ENCODE assay signal across 16 cellular contexts in genomic region chr21:39238275-39238674, GRCh38. TPM values are rescaled to one million over a fixed set of nuclear protein-coding genes. Genes with fewer than 3 reads are reported as not detected.
DNase-seq lines count a peak whose midpoint lies in the region; ATAC-seq, FAIRE-seq and TF ChIP-seq lines count a peak whose summit lies in the region.
"Had no signal": no experiment of that assay in that cellular context is flagged by ENCODE, and none has a peak within 500 bp of the region (broad histone marks: within the 10 kb centered on the region; RNA-seq: fewer than 3 reads in every experiment).

No MANE protein-coding gene starts in this region.

- no peaks in the 10 kb centered on the region for H3K9me3 ChIP-seq in astrocyte (ENCODE audit: insufficient read depth, low read depth, low read length)
- no peaks in the 10 kb centered on the region for H3K9me3 ChIP-seq in CD4-positive, alpha-beta memory T cell (ENCODE audit: control insufficient read depth in 1 of 2, low read length in 2 of 2)

- no peak overlapping the region for H3K4me3 Mint-ChIP-seq in activated naive CD4-positive, alpha-beta T cell treated with anti-CD3 and anti-CD28 coated beads for 36 hours
- no peak overlapping the region for H3K4me3 Mint-ChIP-seq in astrocyte (ENCODE audit: unreplicated experiment)
- no peak overlapping the region for H3K4me3 Mint-ChIP-seq in stimulated activated memory B cell treated with anti-CD40 and anti-IgM and Interleukin-4, amounts not matched to agents 10 μg/mL and 1 μg/mL and 100 μg/mL, for 72 hours
- H3K4me3 Mint-ChIP-seq in CD4-positive, alpha-beta memory T cell = no peak overlapping the region

- H3K4me3 ChIP-seq in astrocyte (ENCODE audit: insufficient read depth, low read depth, low read length) = no peak overlapping the region
- no peak overlapping the region for H3K4me3 ChIP-seq in CD4-positive, alpha-beta memory T cell (ENCODE audit: low read length in 2 of 2)

- peaks cover 39% of the 10 kb centered on the region for H3K36me3 Mint-ChIP-seq in activated naive CD4-positive, alpha-beta T cell treated with anti-CD3 and anti-CD28 coated beads for 36 hours (ENCODE audit: low read depth)
- H3K36me3 Mint-ChIP-seq in astrocyte (ENCODE audit: low read depth, unreplicated experiment) = peaks cover 12% of the 10 kb centered on the region
- peaks cover 52% of the 10 kb centered on the region for H3K36me3 Mint-ChIP-seq in stimulated activated memory B cell treated with anti-CD40 and anti-IgM and Interleukin-4, amounts not matched to agents 10 μg/mL and 1 μg/mL and 100 μg/mL, for 72 hours
- H3K36me3 Mint-ChIP-seq in CD4-positive, alpha-beta memory T cell = peaks cover 59 to 76% of the 10 kb centered on the region in 2 donors

- peaks cover 20% of the 10 kb centered on the region for H3K36me3 ChIP-seq in astrocyte (ENCODE audit: insufficient read depth, low read length)
- peaks cover 50% of the 10 kb centered on the region for H3K36me3 ChIP-seq in CD4-positive, alpha-beta memory T cell (ENCODE audit: insufficient read depth, low read length)

- intact Hi-C loops in activated naive CD4-positive, alpha-beta T cell treated with anti-CD3 and anti-CD28 coated beads for 36 hours (cut with micrococcal nuclease) = no loop called here
- intact Hi-C loops in CD4-positive, alpha-beta memory T cell (cut with micrococcal nuclease) = no loop called here

- no peaks in the 10 kb centered on the region for H3K27me3 ChIP-seq in astrocyte (ENCODE audit: insufficient read depth, low read length)
- H3K27me3 ChIP-seq in CD4-positive, alpha-beta memory T cell (ENCODE audit: insufficient read depth, low read length) = no peaks in the 10 kb centered on the region

- POLR2A ChIA-PET in CD4-positive, alpha-beta memory T cell (lab: Charles Lee; ENCODE audit: partially characterized antibody) = no interaction called here

- ATAC-seq in stimulated activated memory B cell treated with anti-CD40 and anti-IgM and Interleukin-4, amounts not matched to agents 10 μg/mL and 1 μg/mL and 100 μg/mL, for 72 hours = no peak
- ATAC-seq: Panc1 had no signal

- TF ChIP-seq CTCF in astrocyte (IDR thresholded peaks at IDR 0.05; ENCODE audit: insufficient read depth, low read depth, low read length) = no peak

- H3K79me2 ChIP-seq in astrocyte (ENCODE audit: insufficient read depth, low read length) = peaks cover 20% of the 10 kb centered on the region

- H3K27ac Mint-ChIP-seq in activated naive CD4-positive, alpha-beta T cell treated with anti-CD3 and anti-CD28 coated beads for 36 hours = peak overlapping the region; percentile 7
- no peak overlapping the region for H3K27ac Mint-ChIP-seq in astrocyte (ENCODE audit: unreplicated experiment)
- peak overlapping the region; percentile 40 for H3K27ac Mint-ChIP-seq in stimulated activated memory B cell treated with anti-CD40 and anti-IgM and Interleukin-4, amounts not matched to agents 10 μg/mL and 1 μg/mL and 100 μg/mL, for 72 hours
- peak overlapping the region in 2 of 7 donors; percentile 36 to 78 for H3K27ac Mint-ChIP-seq in CD4-positive, alpha-beta memory T cell

- no peak overlapping the region for H3K9ac ChIP-seq in astrocyte (ENCODE audit: low read length)

- H3K9me3 Mint-ChIP-seq in activated naive CD4-positive, alpha-beta T cell treated with anti-CD3 and anti-CD28 coated beads for 36 hours = no peaks in the 10 kb centered on the region
- no peaks in the 10 kb centered on the region for H3K9me3 Mint-ChIP-seq in astrocyte (ENCODE audit: unreplicated experiment)
- H3K9me3 Mint-ChIP-seq in stimulated activated memory B cell treated with anti-CD40 and anti-IgM and Interleukin-4, amounts not matched to agents 10 μg/mL and 1 μg/mL and 100 μg/mL, for 72 hours = no peaks in the 10 kb centered on the region
- H3K9me3 Mint-ChIP-seq in CD4-positive, alpha-beta memory T cell = no peaks in the 10 kb centered on the region

- H3K4me2 ChIP-seq in astrocyte (ENCODE audit: low read length) = no peak overlapping the region

- CTCF ChIA-PET in activated naive CD4-positive, alpha-beta T cell treated with anti-CD3 and anti-CD28 coated beads for 36 hours (lab: Charles Lee) = interaction anchor here (1.0 kb wide), 1 partner anchor 14 kb away, joined by 4 read pairs; no protein-coding TSS in a partner anchor
- CTCF ChIA-PET in CD4-positive, alpha-beta memory T cell (lab: Charles Lee; ENCODE audit: partially characterized antibody) = no interaction called here

- no peak overlapping the region for H3K27ac ChIP-seq in astrocyte (ENCODE audit: low read depth, low read length)
- no peak overlapping the region for H3K27ac ChIP-seq in CD4-positive, alpha-beta memory T cell (ENCODE audit: low read depth, low read length)

- no peaks in the 10 kb centered on the region for H3K27me3 Mint-ChIP-seq in activated naive CD4-positive, alpha-beta T cell treated with anti-CD3 and anti-CD28 coated beads for 36 hours (ENCODE audit: low read depth)
- H3K27me3 Mint-ChIP-seq in astrocyte (ENCODE audit: low read depth, unreplicated experiment) = no peaks in the 10 kb centered on the region
- no peaks in the 10 kb centered on the region for H3K27me3 Mint-ChIP-seq in stimulated activated memory B cell treated with anti-CD40 and anti-IgM and Interleukin-4, amounts not matched to agents 10 μg/mL and 1 μg/mL and 100 μg/mL, for 72 hours
- H3K27me3 Mint-ChIP-seq in CD4-positive, alpha-beta memory T cell = no peaks in the 10 kb centered on the region

- DNase-seq in activated naive CD4-positive, alpha-beta T cell treated with anti-CD3 and anti-CD28 coated beads for 36 hours = no peak
- DNase-seq in activated naive CD4-positive, alpha-beta T cell treated with anti-CD3 and anti-CD28 coated beads, Interleukin-2, amount 50 U/mL, for 16 hours = no peak
- DNase-seq in LHCN-M2 (ENCODE audit: low read depth) (peak; percentile 45), astrocyte (ENCODE audit: low read depth) (peak; percentile 41), NOMO-1 (lab: John Stamatoyannopoulos, UW; ENCODE audit: unreplicated experiment in 2 of 2) (no peak)
- no peak for DNase-seq in CD4-positive, alpha-beta memory T cell
- DNase-seq: DMS 273 treated with DMSO at 0.1 percent for 48 hours, H7, Karpas-422, NCI-H1105 treated with DMSO at 0.1 percent for 48 hours, NCI-H187 treated with DMSO at 0.1 percent for 48 hours, NCI-H446, NCI-H82, Right ventricle myocardium superior had no signal

- peaks cover 29% of the 10 kb centered on the region for H4K20me1 ChIP-seq in astrocyte (ENCODE audit: insufficient read depth, low read length)

- no peak overlapping the region for H2AFZ ChIP-seq in astrocyte (ENCODE audit: low read depth, low read length)

- FAIRE-seq in astrocyte (lab: Jason Lieb, UNC) = no peak

- H3K4me1 Mint-ChIP-seq in activated naive CD4-positive, alpha-beta T cell treated with anti-CD3 and anti-CD28 coated beads for 36 hours (ENCODE audit: low read depth) = peaks cover 34% of the 10 kb centered on the region
- H3K4me1 Mint-ChIP-seq in astrocyte (ENCODE audit: low read depth, unreplicated experiment) = no peaks in the 10 kb centered on the region
- peaks cover 4% of the 10 kb centered on the region for H3K4me1 Mint-ChIP-seq in stimulated activated memory B cell treated with anti-CD40 and anti-IgM and Interleukin-4, amounts not matched to agents 10 μg/mL and 1 μg/mL and 100 μg/mL, for 72 hours
- peaks cover 11 to 25% (median 20%) of the 10 kb centered on the region in 4 donors for H3K4me1 Mint-ChIP-seq in CD4-positive, alpha-beta memory T cell

- peaks cover 6% of the 10 kb centered on the region for H3K4me1 ChIP-seq in astrocyte (ENCODE audit: insufficient read depth, low read length)
- H3K4me1 ChIP-seq in CD4-positive, alpha-beta memory T cell (ENCODE audit: insufficient read depth, low read length) = no peaks in the 10 kb centered on the region

RNA-seq across cellular contexts. Expression of gene PSMG1, which starts 55.0 kb away (rescaled TPM):
- total RNA-seq in activated naive CD4-positive, alpha-beta T cell treated with anti-CD3 and anti-CD28 coated beads for 36 hours = 10 to 100 TPM; 70.8 to 70.9 TPM
- total RNA-seq in LHCN-M2 (2014; rRNA removed) (60.7 and 74.7 TPM in 2 replicates), astrocyte (58.8 and 61.9 TPM in 2 replicates)
- polyA plus RNA-seq in LHCN-M2 (2012) = 50.2 TPM
- 10 to 100 TPM; 17.2 to 19.9 TPM for total RNA-seq in CD4-positive, alpha-beta memory T cell
- 10 to 100 TPM; 41.9 to 45.3 TPM for polyA plus RNA-seq in CD4-positive, alpha-beta memory T cell

Comparison
In these comparisons a context has a peak if more than half of its experiments do, and no peak if none do; other contexts are left out.
1. DNase-seq: peak in LHCN-M2 (single experiment) and astrocyte (single experiment); none in activated naive CD4-positive, alpha-beta T cell treated with anti-CD3 and anti-CD28 coated beads for 36 hours (single experiment), activated naive CD4-positive, alpha-beta T cell treated with anti-CD3 and anti-CD28 coated beads, Interleukin-2, amount 50 U/mL, for 16 hours (single experiment), CD4-positive, alpha-beta memory T cell (0 of 5) and NOMO-1 (0 of 2).